ENCODE assay signal across 10 cellular contexts in genomic region chr9:20382460-20383071, GRCh38.
A peak's percentile ranks its signal among the peaks of the same experiment; 100 is the strongest.
DNase-seq lines count a peak whose midpoint lies in the region; ATAC-seq and TF ChIP-seq lines count a peak whose summit lies in the region.
"Had no signal": no experiment of that assay in that cellular context is flagged by ENCODE, and none has a peak within 500 bp of the region (broad histone marks: within the 10 kb centered on the region; RNA-seq: fewer than 3 reads in every experiment).

No MANE protein-coding gene starts in this region.

- DNase-seq in AG10803 (ENCODE audit: low read depth), result peak; percentile 6
- DNase-seq in dedifferentiated amniotic fluid mesenchymal stem cell (ENCODE audit: extremely low spot score), result peak; percentile 57
- DNase-seq in NCI-H2081 treated with DMSO at 0.1 percent for 48 hours (lab: John Stamatoyannopoulos, UW), result no peak
- no peak for DNase-seq in iPS-NIHi11 (ENCODE audit: low spot score)
- DNase-seq in left lobe of liver (ENCODE audit: low spot score), result no peak
- no peak for DNase-seq in cerebellar nuclear complex (lab: John Stamatoyannopoulos, UW)
- DNase-seq: activated B cell treated with CpG ODN at 0.5 μM for 24 hours had no signal

- H3K4me3 ChIP-seq in AG10803 (ENCODE audit: low read length), result no peak overlapping the region
- H3K4me3 ChIP-seq: K562 had no signal

- no peak for TF ChIP-seq CTCF in AG10803 (conservative IDR thresholded peaks at IDR 0.05; ENCODE audit: low read length)

- ATAC-seq in GM19043 (IDR thresholded peaks at IDR 0.05; ENCODE audit: low read depth, unreplicated experiment) (peak; percentile 52), HG03571 (IDR thresholded peaks at IDR 0.05; ENCODE audit: unreplicated experiment) (peak; percentile 74), left lobe of liver (no peak)
- ATAC-seq: K562 had no signal

Comparison
In these comparisons a context has a peak if more than half of its experiments do, and no peak if none do; other contexts are left out.
1. DNase-seq: peak in AG10803 (single experiment) and dedifferentiated amniotic fluid mesenchymal stem cell (single experiment); none in NCI-H2081 treated with DMSO at 0.1 percent for 48 hours (single experiment), iPS-NIHi11 (single experiment), left lobe of liver (single experiment) and cerebellar nuclear complex (0 of 2).